Comparison of ENCODE assay signal across 8 cellular contexts in the genomic region with DNA sequence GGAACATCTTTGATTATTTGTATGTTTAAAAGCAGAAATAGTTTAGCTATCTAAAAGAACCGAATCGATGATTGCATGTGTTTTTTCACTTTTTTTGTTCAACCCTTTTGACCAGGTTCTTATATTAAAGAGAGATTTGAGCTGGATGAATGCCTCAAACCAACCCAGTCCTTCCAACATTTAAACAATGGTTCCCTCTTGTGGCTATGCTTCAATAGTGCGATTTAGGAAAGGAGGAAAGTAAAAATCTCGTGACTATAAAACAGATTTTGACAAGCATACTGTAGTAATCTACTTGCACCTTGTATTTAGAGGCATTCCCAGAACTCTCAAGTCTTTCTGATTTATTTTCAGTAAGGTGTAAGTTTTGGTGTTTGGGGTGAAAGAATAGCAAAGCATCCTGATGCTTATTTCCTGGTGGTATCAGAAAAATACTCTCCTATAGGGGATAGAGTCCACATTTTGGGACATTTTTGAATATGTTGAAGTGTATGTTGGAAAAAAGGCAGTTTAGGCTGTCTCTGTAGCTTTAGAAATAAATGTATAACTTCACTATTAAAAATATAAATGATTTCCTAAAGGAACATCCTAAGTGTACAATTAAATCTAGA.
A peak's percentile ranks its signal among the peaks of the same experiment; 100 is the strongest.
DNase-seq lines count a peak whose midpoint lies in the region; ATAC-seq and TF ChIP-seq lines count a peak whose summit lies in the region.

No MANE protein-coding gene starts in this region.

- no peak overlapping the region for H3K4me2 ChIP-seq in mesendoderm (ENCODE audit: low read length)

- H3K27ac Mint-ChIP-seq in CD4-positive, alpha-beta memory T cell = no peak overlapping the region
- peak overlapping the region in 1 of 5 experiments; percentile 8 for H3K27ac Mint-ChIP-seq in brain

- in situ Hi-C loops in HAP-1 (cut with MboI; ENCODE audit: low sequenced_read_pairs) = no loop called here

- H3K4me1 ChIP-seq in CD4-positive, alpha-beta memory T cell (ENCODE audit: insufficient read depth, low read length) = no peaks in the 10 kb centered on the region
- H3K4me1 ChIP-seq in HAP-1 (peaks cover 17% of the 10 kb centered on the region), mesendoderm (ENCODE audit: control insufficient read depth, low read depth, low read length) (no peaks in the 10 kb centered on the region)

- H3K4me3 ChIP-seq in CD4-positive, alpha-beta memory T cell (ENCODE audit: low read length in 2 of 2) = no peak overlapping the region
- H3K4me3 ChIP-seq in HAP-1 = no peak overlapping the region
- no peak overlapping the region for H3K4me3 ChIP-seq in mesendoderm (ENCODE audit: low read length)

- H4K8ac ChIP-seq in mesendoderm (ENCODE audit: low read depth, low read length) = no peak overlapping the region

- CTCF ChIA-PET in CD4-positive, alpha-beta memory T cell (lab: Charles Lee; ENCODE audit: partially characterized antibody) = interaction anchor here (0.9 to 1.7 kb wide), 5 partner anchors 14 to 430 kb away, joined by 3 to 6 read pairs (median 5); no protein-coding TSS in a partner anchor

- no peak overlapping the region for H3K56ac ChIP-seq in mesendoderm (ENCODE audit: low read length)

- H3K18ac ChIP-seq in mesendoderm (ENCODE audit: low read length) = no peak overlapping the region

- no peak overlapping the region for H3K4ac ChIP-seq in mesendoderm (ENCODE audit: low read depth, low read length)

- no peaks in the 10 kb centered on the region for H3K36me3 ChIP-seq in CD4-positive, alpha-beta memory T cell (ENCODE audit: insufficient read depth, low read length)
- H3K36me3 ChIP-seq in HAP-1 (replicated peaks) (no peaks in the 10 kb centered on the region), mesendoderm (ENCODE audit: control insufficient read depth, insufficient read depth, low read length) (no peaks in the 10 kb centered on the region)

- intact Hi-C loops in CD4-positive, alpha-beta memory T cell (cut with micrococcal nuclease) = loop anchor here (1.0 to 10.0 kb wide), 4 partner anchors 142 to 1147 kb away; partner anchors contain the start of gene SATB1

- H2AK5ac ChIP-seq in mesendoderm (ENCODE audit: low read length) = no peak overlapping the region

- no peak overlapping the region for H2BK120ac ChIP-seq in mesendoderm (ENCODE audit: low read depth, low read length)

- H4K5ac ChIP-seq in mesendoderm (ENCODE audit: low read length) = no peak overlapping the region

- no peaks in the 10 kb centered on the region for H3K9me3 Mint-ChIP-seq in CD4-positive, alpha-beta memory T cell
- H3K9me3 Mint-ChIP-seq in brain = no peaks in the 10 kb centered on the region

- POLR2A ChIA-PET in CD4-positive, alpha-beta memory T cell (lab: Charles Lee; ENCODE audit: partially characterized antibody) = interaction anchor here (0.6 kb wide), 1 partner anchor 308 kb away, joined by 5 read pairs; no protein-coding TSS in a partner anchor

- no peak overlapping the region for H3K9ac ChIP-seq in mesendoderm (ENCODE audit: low read length)

- H3K36me3 Mint-ChIP-seq in CD4-positive, alpha-beta memory T cell = no peaks in the 10 kb centered on the region
- H3K36me3 Mint-ChIP-seq in brain = no peaks in the 10 kb centered on the region

- peaks cover 6% of the 10 kb centered on the region for H3K27me3 ChIP-seq in CD4-positive, alpha-beta memory T cell (ENCODE audit: insufficient read depth, low read length)
- H3K27me3 ChIP-seq in HAP-1 (ENCODE audit: low read depth) = no peaks in the 10 kb centered on the region
- H3K27me3 ChIP-seq in mesendoderm (ENCODE audit: insufficient read depth, low read length, poor library complexity) = no peaks in the 10 kb centered on the region

- H2BK5ac ChIP-seq in mesendoderm (ENCODE audit: low read length) = no peak overlapping the region

- no peak overlapping the region for H3K27ac ChIP-seq in CD4-positive, alpha-beta memory T cell (ENCODE audit: low read depth, low read length)
- no peak overlapping the region for H3K27ac ChIP-seq in mesendoderm (ENCODE audit: low read depth, low read length)

- H3K79me1 ChIP-seq in mesendoderm (ENCODE audit: low read length) = no peaks in the 10 kb centered on the region

- no peaks in the 10 kb centered on the region for H3K9me3 ChIP-seq in CD4-positive, alpha-beta memory T cell (ENCODE audit: control insufficient read depth in 1 of 2, low read length in 2 of 2)
- H3K9me3 ChIP-seq in HAP-1 = no peaks in the 10 kb centered on the region

- H3K4me3 Mint-ChIP-seq in CD4-positive, alpha-beta memory T cell = peak overlapping the region in 4 of 8 donors; percentile 2 to 52 (median 19)
- peak overlapping the region in 1 of 5 experiments; percentile 42 for H3K4me3 Mint-ChIP-seq in brain

- peaks cover 2 to 15% (median 12%) of the 10 kb centered on the region in 4 donors for H3K4me1 Mint-ChIP-seq in CD4-positive, alpha-beta memory T cell
- H3K4me1 Mint-ChIP-seq in brain = peaks cover 46% of the 10 kb centered on the region

- no peaks in the 10 kb centered on the region for H3K79me2 ChIP-seq in mesendoderm (ENCODE audit: control insufficient read depth, insufficient read depth, low read length)

- H2BK15ac ChIP-seq in mesendoderm (replicated peaks; ENCODE audit: low read depth) = no peak overlapping the region

- H3K23ac ChIP-seq in mesendoderm (ENCODE audit: low read length) = no peak overlapping the region

- H3K27me3 Mint-ChIP-seq in CD4-positive, alpha-beta memory T cell = peaks cover 18 to 27% of the 10 kb centered on the region in 2 donors
- H3K27me3 Mint-ChIP-seq in brain = peaks cover 7% of the 10 kb centered on the region

- WGBS in mesendoderm (ENCODE audit: extremely low coverage, insufficient coverage, low lambda C conversion rate) = no CpG with 5 or more reads among the region's 4 CpGs

- ATAC-seq in GM18868 (IDR thresholded peaks at IDR 0.05; ENCODE audit: unreplicated experiment) (no peak), GM21447 (IDR thresholded peaks at IDR 0.05; ENCODE audit: unreplicated experiment) (no peak), HG03571 (IDR thresholded peaks at IDR 0.05; ENCODE audit: unreplicated experiment) (no peak)

- peak; percentile 74 to 91 for TF ChIP-seq CTCF in brain (conservative IDR thresholded peaks at IDR 0.05)

- peak in 4 of 5 donors; percentile 22 to 33 (median 32) for DNase-seq in CD4-positive, alpha-beta memory T cell
- DNase-seq in HAP-1 (ENCODE audit: low spot score in 2 of 2) = peak; percentile 11 to 75
- peak; percentile 48 to 68 for DNase-seq in NCI-H526 (lab: John Stamatoyannopoulos, UW)
- peak; percentile 65 for DNase-seq in mesendoderm
